ENCODE assay signal across 7 cellular contexts in the genomic region with DNA sequence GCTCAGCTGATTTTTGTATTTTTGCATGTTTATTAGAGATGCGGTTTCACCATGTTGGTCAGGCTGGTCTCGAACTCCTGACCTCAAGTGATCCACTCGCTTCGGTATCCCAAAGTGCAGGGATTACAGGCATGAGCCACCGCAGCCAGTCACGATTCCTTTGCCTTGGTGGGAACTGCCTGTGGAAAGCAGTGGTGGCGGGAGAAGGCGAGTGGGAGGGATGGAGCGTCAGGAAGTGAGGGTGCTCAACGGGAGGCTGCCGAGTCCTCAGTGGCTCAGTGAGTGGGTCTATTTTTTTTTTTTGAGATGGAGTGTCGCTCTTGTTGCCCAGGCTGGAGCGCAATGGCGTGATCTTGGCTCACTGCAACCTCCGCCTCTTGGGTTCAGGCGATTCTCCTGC. TPM values are rescaled to one million over a fixed set of nuclear protein-coding genes. Genes with fewer than 3 reads are reported as not detected.
"Had no signal": no experiment of that assay in that cellular context is flagged by ENCODE, and none has a peak within 500 bp of the region (broad histone marks: within the 10 kb centered on the region; RNA-seq: fewer than 3 reads in every experiment).

No MANE protein-coding gene starts in this region.

RNA-seq across cellular contexts. Expression of gene STAP2, which starts 10.6 kb away (rescaled TPM):
- total RNA-seq: thoracic aorta had no signal

RNA-seq across cellular contexts. Expression of gene FSD1, which starts 44.8 kb away (rescaled TPM):
- total RNA-seq: subcutaneous adipose tissue, suprapubic skin, thoracic aorta, thyroid gland, ureter had no signal

RNA-seq across cellular contexts. Expression of gene TMIGD2, which starts 47.0 kb away (rescaled TPM):
- total RNA-seq: suprapubic skin, temporal lobe, thyroid gland, vagina had no signal
